In genomic region chr18:59267511-59268126, GRCh38 we compare ENCODE assay signal across 14 cellular contexts. TPM values are rescaled to one million over a fixed set of nuclear protein-coding genes. Genes with fewer than 3 reads are reported as not detected.
A peak's percentile ranks its signal among the peaks of the same experiment; 100 is the strongest.
DNase-seq lines count a peak whose midpoint lies in the region; ATAC-seq and TF ChIP-seq lines count a peak whose summit lies in the region.
"Had no signal": no experiment of that assay in that cellular context is flagged by ENCODE, and none has a peak within 500 bp of the region (broad histone marks: within the 10 kb centered on the region; RNA-seq: fewer than 3 reads in every experiment).

No MANE protein-coding gene starts in this region.

- no peaks in the 10 kb centered on the region for H3K9me3 ChIP-seq in HUES6 (ENCODE audit: control insufficient read depth, insufficient read depth, low read depth, low read length)

- peak overlapping the region; percentile 63 for H3K4me3 ChIP-seq in HUES6 (ENCODE audit: low read depth, low read length)
- H3K4me3 ChIP-seq: K562 had no signal

- peaks cover 99% of the 10 kb centered on the region for H3K27me3 ChIP-seq in HUES6 (ENCODE audit: control insufficient read depth, insufficient read depth, low read length)

- no peaks in the 10 kb centered on the region for H3K9me3 Mint-ChIP-seq in osteocyte (ENCODE audit: unreplicated experiment)

- peak overlapping the region; percentile 15 for H3K4me3 Mint-ChIP-seq in osteocyte (ENCODE audit: unreplicated experiment)

- peaks cover 35% of the 10 kb centered on the region for H3K4me1 ChIP-seq in HUES6 (ENCODE audit: control insufficient read depth, insufficient read depth, low read length)

- H3K27ac Mint-ChIP-seq in osteocyte (ENCODE audit: unreplicated experiment): no peak overlapping the region

- peaks cover 91% of the 10 kb centered on the region for H3K27me3 Mint-ChIP-seq in osteocyte (ENCODE audit: unreplicated experiment)

- H3K36me3 Mint-ChIP-seq in osteocyte (ENCODE audit: unreplicated experiment): no peaks in the 10 kb centered on the region

- DNase-seq in NCI-H1092 treated with DMSO at 0.1 percent for 48 hours (lab: John Stamatoyannopoulos, UW) (peak; percentile 56), NCI-H1092 (lab: John Stamatoyannopoulos, UW) (no peak), osteocyte (ENCODE audit: extremely low spot score, unreplicated experiment) (no peak), DMS79 treated with DMSO at 0.1 percent for 48 hours (lab: John Stamatoyannopoulos, UW) (no peak)
- DNase-seq in activated CD8-positive, alpha-beta memory T cell treated with anti-CD3 and anti-CD28 coated beads for 24 hours: no peak
- DNase-seq: effector CD4-positive, alpha-beta T cell; hypothalamus; NCI-H226; stimulated activated CD8-positive, alpha-beta memory T cell treated with anti-CD3 and anti-CD28 coated beads, Interleukin-4, amount 100 ng/mL, for 48 hours had no signal

- ATAC-seq in esophagus mucosa (peak; percentile 52), HG03025 (IDR thresholded peaks at IDR 0.05; ENCODE audit: low FRiP score, unreplicated experiment) (no peak)
- ATAC-seq: K562 had no signal

- no peaks in the 10 kb centered on the region for H3K36me3 ChIP-seq in HUES6 (ENCODE audit: control insufficient read depth, insufficient read depth, low read length)

- H3K4me1 Mint-ChIP-seq in osteocyte (ENCODE audit: unreplicated experiment): peaks cover 27% of the 10 kb centered on the region

- H3K9ac ChIP-seq in HUES6 (ENCODE audit: low read length): no peak overlapping the region

- H3K27ac ChIP-seq in HUES6 (ENCODE audit: low read depth, low read length): no peak overlapping the region

- TF ChIP-seq CTCF in osteocyte (IDR thresholded peaks at IDR 0.05): no peak

RNA-seq across cellular contexts. Expression of gene RAX, which starts 5.6 kb away (rescaled TPM):
- total RNA-seq in esophagus mucosa (not detected), osteocyte (not detected in 2 replicates)
- total RNA-seq: A172, K562 had no signal

RNA-seq across cellular contexts. Expression of gene GRP, which starts 47.7 kb away (rescaled TPM):
- total RNA-seq in esophagus mucosa (not detected), osteocyte (not detected in 2 replicates)
- total RNA-seq: A172, K562 had no signal

RNA-seq across cellular contexts. Expression of gene CPLX4, which starts 50.8 kb away (rescaled TPM):
- not detected for total RNA-seq in esophagus mucosa
- total RNA-seq in osteocyte: not detected in 2 replicates
- total RNA-seq: A172, K562 had no signal
